8 cellular contexts compared by ENCODE assay signal in genomic region chr1:44799770-44800584, GRCh38. TPM values are rescaled to one million over a fixed set of nuclear protein-coding genes. Genes with fewer than 3 reads are reported as not detected.
A peak's percentile ranks its signal among the peaks of the same experiment; 100 is the strongest.
DNase-seq lines count a peak whose midpoint lies in the region; ATAC-seq and TF ChIP-seq lines count a peak whose summit lies in the region.

TSS of gene PLK3 (plus strand) at chr1:44800377. CDS start at chr1:44800464, 87 bp downstream.

- H3K4me1 ChIP-seq in gastroesophageal sphincter (peaks cover 0 to 46% (median 23%) of the 10 kb centered on the region in 3 donors), suprapubic skin (peaks cover 41% of the 10 kb centered on the region)

- no peaks in the 10 kb centered on the region; the same call in 1 of the 2 replicates for H3K36me3 ChIP-seq in SK-N-MC (ENCODE audit: insufficient read depth, low read length)
- peaks cover 0 to 27% of the 10 kb centered on the region in 2 donors for H3K36me3 ChIP-seq in gastroesophageal sphincter
- H3K36me3 ChIP-seq in suprapubic skin: peaks cover 28% of the 10 kb centered on the region

- H3K27me3 ChIP-seq in gastroesophageal sphincter: no peaks in the 10 kb centered on the region
- H3K27me3 ChIP-seq in suprapubic skin: no peaks in the 10 kb centered on the region

- TF ChIP-seq CTCF in GM10248 (IDR thresholded peaks at IDR 0.05; ENCODE audit: control extremely low read depth, extremely low read depth, low read depth, missing control alignments): peak; percentile 94
- TF ChIP-seq CTCF in NB4 (IDR thresholded peaks at IDR 0.05; ENCODE audit: low read depth, low read length): peak; percentile 70
- TF ChIP-seq CTCF in gastroesophageal sphincter (IDR thresholded peaks at IDR 0.05): peak in 3 of 4 experiments; percentile 87 to 95 (median 89)
- TF ChIP-seq CTCF in suprapubic skin (IDR thresholded peaks at IDR 0.05): peak; percentile 75 to 97

- H3K9me3 Mint-ChIP-seq in activated naive CD4-positive, alpha-beta T cell treated with anti-CD3 and anti-CD28 coated beads, Interleukin-2, amount 10 ng/mL, durations not matched to agents 7 days and 5 days: no peaks in the 10 kb centered on the region

- POLR2A ChIA-PET in GM10248 (lab: Yijun Ruan, JAX): interaction anchor here (0.5 to 2.3 kb wide), 25 partner anchors 9 to 786 kb away, joined by 3 to 57 read pairs (median 5); partner anchors contain the start of genes AKR1A1, BTBD19, HECTD3 and PTCH2

- H3K9me3 ChIP-seq in SK-N-MC (ENCODE audit: low read depth, low read length) (no peaks in the 10 kb centered on the region), gastroesophageal sphincter (no peaks in the 10 kb centered on the region), suprapubic skin (no peaks in the 10 kb centered on the region)

- H3K4me3 Mint-ChIP-seq in activated naive CD4-positive, alpha-beta T cell treated with anti-CD3 and anti-CD28 coated beads, Interleukin-2, amount 10 ng/mL, durations not matched to agents 7 days and 5 days: peak within 1 kb of the TSS; percentile 86

- H3K4me3 ChIP-seq in NB4 (ENCODE audit: low read depth, low read length): peak within 1 kb of the TSS; percentile 56
- peak within 1 kb of the TSS; percentile 94 for H3K4me3 ChIP-seq in SK-N-MC
- peak within 1 kb of the TSS; percentile 67 to 93 for H3K4me3 ChIP-seq in gastroesophageal sphincter
- peak within 1 kb of the TSS; percentile 82 for H3K4me3 ChIP-seq in suprapubic skin

- peak within 1 kb of the TSS; percentile 82 for H3K9ac ChIP-seq in SK-N-MC (ENCODE audit: insufficient read length)

- CTCF ChIA-PET in GM10248 (lab: Yijun Ruan, JAX): interaction anchor here (0.7 to 5.9 kb wide), 26 partner anchors 9 to 539 kb away, joined by 3 to 98 read pairs (median 4); partner anchors contain the start of genes BEST4, BTBD19, HECTD3 and RNU5D-1
- CTCF ChIA-PET in activated naive CD4-positive, alpha-beta T cell treated with anti-CD3 and anti-CD28 coated beads, Interleukin-2, amount 10 ng/mL, durations not matched to agents 7 days and 5 days (lab: Charles Lee): interaction anchor here (0.6 to 5.1 kb wide), 12 partner anchors 9 to 214 kb away, joined by 3 to 68 read pairs (median 8); partner anchors contain the start of genes BTBD19, HECTD3, RNU5D-1 and UROD

- peaks cover 48% of the 10 kb centered on the region for H3K4me1 Mint-ChIP-seq in activated naive CD4-positive, alpha-beta T cell treated with anti-CD3 and anti-CD28 coated beads, Interleukin-2, amount 10 ng/mL, durations not matched to agents 7 days and 5 days

- H3K27ac ChIP-seq in SK-N-MC: peak within 1 kb of the TSS; percentile 73
- peak within 1 kb of the TSS; percentile 80 to 96 (median 96) for H3K27ac ChIP-seq in gastroesophageal sphincter
- peak within 1 kb of the TSS; percentile 93 for H3K27ac ChIP-seq in suprapubic skin

- peak; percentile 79 for ATAC-seq in HG02571 (IDR thresholded peaks at IDR 0.05; ENCODE audit: unreplicated experiment)
- peak; percentile 95 for ATAC-seq in gastroesophageal sphincter

- H3K27ac Mint-ChIP-seq in activated naive CD4-positive, alpha-beta T cell treated with anti-CD3 and anti-CD28 coated beads, Interleukin-2, amount 10 ng/mL, durations not matched to agents 7 days and 5 days: peak within 1 kb of the TSS; percentile 99

- peak; percentile 99 for DNase-seq in GM10248 (ENCODE audit: extremely low spot score)
- peak; percentile 97 for DNase-seq in NB4 (ENCODE audit: low read depth)
- DNase-seq in SK-N-MC (ENCODE audit: low read depth, low spot score): peak; percentile 76
- peak; percentile 99 for DNase-seq in activated naive CD4-positive, alpha-beta T cell treated with anti-CD3 and anti-CD28 coated beads, Interleukin-2, amount 10 ng/mL, durations not matched to agents 7 days and 5 days
- DNase-seq in non-pigmented ciliary epithelial cell (ENCODE audit: low read depth): peak; percentile 94
- peak; percentile 99 for DNase-seq in suprapubic skin (ENCODE audit: low spot score in 2 of 2)

- peak; percentile 55 for TF ChIP-seq POLR2A in NB4 (IDR thresholded peaks at IDR 0.05; ENCODE audit: extremely low read depth, insufficient read length)
- peak; percentile 92 to 97 for TF ChIP-seq POLR2A in gastroesophageal sphincter (IDR thresholded peaks at IDR 0.05)
- peak; percentile 87 to 99 for TF ChIP-seq POLR2A in suprapubic skin (IDR thresholded peaks at IDR 0.05)

- H3K36me3 Mint-ChIP-seq in activated naive CD4-positive, alpha-beta T cell treated with anti-CD3 and anti-CD28 coated beads, Interleukin-2, amount 10 ng/mL, durations not matched to agents 7 days and 5 days: peaks cover 37% of the 10 kb centered on the region

- H3K27me3 Mint-ChIP-seq in activated naive CD4-positive, alpha-beta T cell treated with anti-CD3 and anti-CD28 coated beads, Interleukin-2, amount 10 ng/mL, durations not matched to agents 7 days and 5 days: no peaks in the 10 kb centered on the region

- TF ChIP-seq EP300 in gastroesophageal sphincter (IDR thresholded peaks at IDR 0.05): no peak
- TF ChIP-seq EP300 in suprapubic skin (IDR thresholded peaks at IDR 0.05): no peak

- 0% methylated on average over 3 of the region's 79 CpGs; no CpG with 5 or more reads in 1 of the 2 donors for WGBS in gastroesophageal sphincter (ENCODE audit: low coverage in 1 of 2), 2 donors
- WGBS in suprapubic skin: 0% methylated on average over 15 of the region's 79 CpGs

RNA-seq across cellular contexts. Expression of gene PLK3, which starts in this region (rescaled TPM):
- total RNA-seq in gastroesophageal sphincter (10 to 100 TPM in 3 of 4 donors, 1 to 10 TPM in 1; 9.4 to 31.2 (median 12.0) TPM), suprapubic skin (100 to 1,000 TPM in 2 of 4 donors, 10 to 100 TPM in 2; 63.7 to 135 (median 91.1) TPM)

Comparison
In these comparisons a context has a peak if more than half of its experiments do, and no peak if none do; other contexts are left out.
1. Peak in every context shown above with its lines: DNase-seq, ATAC-seq, H3K4me3 ChIP-seq and H3K27ac ChIP-seq.